2 cellular contexts compared by ENCODE assay signal in genomic region chr7:158501300-158502067, GRCh38.
TF ChIP-seq lines count a peak whose summit lies in the region.

No MANE protein-coding gene starts in this region.

TF ChIP-seq in GM23338, 12 proteins besides CTCF, POLR2A, EP300 and RAD21 (continued from another document):
- TF ChIP-seq ZNF462 (CRISPR knock-in tag; IDR thresholded peaks at IDR 0.05), result no peak
- no peak for TF ChIP-seq STAT1 (IDR thresholded peaks at IDR 0.05; ENCODE audit: unreplicated experiment)

TF ChIP-seq in H1, 55 proteins besides CTCF, POLR2A, EP300 and RAD21 (continued from another document):
- TF ChIP-seq YY1 (IDR thresholded peaks at IDR 0.05; ENCODE audit: low read depth, low read length), result no peak
- TF ChIP-seq TCF12 (IDR thresholded peaks at IDR 0.05; ENCODE audit: low read depth, low read length), result no peak
- TF ChIP-seq SIRT6 (IDR thresholded peaks at IDR 0.05; ENCODE audit: low read length), result no peak
- no peak for TF ChIP-seq FOSL1 (IDR thresholded peaks at IDR 0.05; ENCODE audit: insufficient read depth, low read depth, low read length)
- no peak for TF ChIP-seq EZH2 (IDR thresholded peaks at IDR 0.05; ENCODE audit: low read depth, low read length, severe bottlenecking)
- no peak for TF ChIP-seq KDM4A (IDR thresholded peaks at IDR 0.05; ENCODE audit: low read depth, low read length, severe bottlenecking)
- TF ChIP-seq TAF7 (optimal IDR thresholded peaks at IDR 0.05; ENCODE audit: borderline replicate concordance, low read depth, low read length), result no peak
- TF ChIP-seq SIX5 (IDR thresholded peaks at IDR 0.05; ENCODE audit: low read depth, low read length), result no peak
- TF ChIP-seq POU5F1 (IDR thresholded peaks at IDR 0.05; ENCODE audit: low read depth, low read length), result no peak
- TF ChIP-seq GABPA (IDR thresholded peaks at IDR 0.05; ENCODE audit: borderline replicate concordance, insufficient read depth, low read length), result no peak
- TF ChIP-seq KDM1A (IDR thresholded peaks at IDR 0.05; ENCODE audit: borderline replicate concordance, low read length), result no peak
- TF ChIP-seq E2F6 (IDR thresholded peaks at IDR 0.05), result no peak
